15 cellular contexts compared by ENCODE assay signal in genomic region chr3:182491571-182491970, GRCh38.
A peak's percentile ranks its signal among the peaks of the same experiment; 100 is the strongest.
DNase-seq lines count a peak whose midpoint lies in the region; TF ChIP-seq lines count a peak whose summit lies in the region.
"Had no signal": no experiment of that assay in that cellular context is flagged by ENCODE, and none has a peak within 500 bp of the region (broad histone marks: within the 10 kb centered on the region; RNA-seq: fewer than 3 reads in every experiment).

No MANE protein-coding gene starts in this region.

- intact Hi-C loops in activated T-helper 1 cell treated with anti-CD3 and anti-CD28 coated beads, Interleukin-12 subunit alpha, Interleukin-12 subunit beta, Interleukin-2, Interleukin-4 antibody, amounts not matched to agents 30 ng/mL and 10 ng/mL and 1 ng/mL, durations not matched to agents 14 hours and 24 hours and 36 hours (cut with micrococcal nuclease), result loop anchor here (5.0 kb wide), 2 partner anchors 191 to 784 kb away; no protein-coding TSS in a partner anchor
- intact Hi-C loops in CD14-positive monocyte (cut with micrococcal nuclease), result no loop called here

- H3K4me3 Mint-ChIP-seq in neural crest cell (no peak overlapping the region), CD14-positive monocyte (no peak overlapping the region)
- H3K4me3 Mint-ChIP-seq in activated T-helper 1 cell treated with anti-CD3 and anti-CD28 coated beads, Interleukin-12 subunit alpha, Interleukin-12 subunit beta, Interleukin-2, Interleukin-4 antibody, amounts not matched to agents 30 ng/mL and 10 ng/mL and 1 ng/mL, durations not matched to agents 14 hours and 24 hours and 36 hours, result no peak overlapping the region
- H3K4me3 Mint-ChIP-seq: activated CD4-positive, alpha-beta memory T cell treated with anti-CD3 and anti-CD28 coated beads for 36 hours had no signal

- H3K27ac Mint-ChIP-seq in neural crest cell (ENCODE audit: unreplicated experiment) (peak overlapping the region; percentile 69), CD14-positive monocyte (no peak overlapping the region)
- no peak overlapping the region for H3K27ac Mint-ChIP-seq in activated T-helper 1 cell treated with anti-CD3 and anti-CD28 coated beads, Interleukin-12 subunit alpha, Interleukin-12 subunit beta, Interleukin-2, Interleukin-4 antibody, amounts not matched to agents 30 ng/mL and 10 ng/mL and 1 ng/mL, durations not matched to agents 14 hours and 24 hours and 36 hours
- H3K27ac Mint-ChIP-seq: activated CD4-positive, alpha-beta memory T cell treated with anti-CD3 and anti-CD28 coated beads for 36 hours had no signal

- H3K27me3 Mint-ChIP-seq in neural crest cell (ENCODE audit: low read depth) (no peaks in the 10 kb centered on the region), CD14-positive monocyte (ENCODE audit: low read depth in 3 of 3) (no peaks in the 10 kb centered on the region)
- H3K27me3 Mint-ChIP-seq in activated T-helper 1 cell treated with anti-CD3 and anti-CD28 coated beads, Interleukin-12 subunit alpha, Interleukin-12 subunit beta, Interleukin-2, Interleukin-4 antibody, amounts not matched to agents 30 ng/mL and 10 ng/mL and 1 ng/mL, durations not matched to agents 14 hours and 24 hours and 36 hours (ENCODE audit: insufficient read depth), result peaks cover 2% of the 10 kb centered on the region
- H3K27me3 Mint-ChIP-seq: activated CD4-positive, alpha-beta memory T cell treated with anti-CD3 and anti-CD28 coated beads for 36 hours had no signal

- H3K4me1 Mint-ChIP-seq in neural crest cell (peaks cover 22% of the 10 kb centered on the region), CD14-positive monocyte (no peaks in the 10 kb centered on the region)
- no peaks in the 10 kb centered on the region for H3K4me1 Mint-ChIP-seq in activated T-helper 1 cell treated with anti-CD3 and anti-CD28 coated beads, Interleukin-12 subunit alpha, Interleukin-12 subunit beta, Interleukin-2, Interleukin-4 antibody, amounts not matched to agents 30 ng/mL and 10 ng/mL and 1 ng/mL, durations not matched to agents 14 hours and 24 hours and 36 hours (ENCODE audit: low read depth)

- H3K36me3 Mint-ChIP-seq in neural crest cell (ENCODE audit: low read depth), result no peaks in the 10 kb centered on the region
- H3K36me3 Mint-ChIP-seq in activated T-helper 1 cell treated with anti-CD3 and anti-CD28 coated beads, Interleukin-12 subunit alpha, Interleukin-12 subunit beta, Interleukin-2, Interleukin-4 antibody, amounts not matched to agents 30 ng/mL and 10 ng/mL and 1 ng/mL, durations not matched to agents 14 hours and 24 hours and 36 hours (ENCODE audit: low read depth), result no peaks in the 10 kb centered on the region
- no peaks in the 10 kb centered on the region for H3K36me3 Mint-ChIP-seq in CD14-positive monocyte
- H3K36me3 Mint-ChIP-seq: activated CD4-positive, alpha-beta memory T cell treated with anti-CD3 and anti-CD28 coated beads for 36 hours had no signal

- no peak for TF ChIP-seq CTCF in neural crest cell (conservative IDR thresholded peaks at IDR 0.05)
- no peak for TF ChIP-seq CTCF in CD14-positive monocyte (IDR thresholded peaks at IDR 0.05)

- DNase-seq in DMS53 treated with DMSO at 0.1 percent for 48 hours (lab: John Stamatoyannopoulos, UW; ENCODE audit: unreplicated experiment) (peak; percentile 85), NCI-H146 (lab: John Stamatoyannopoulos, UW) (peak; percentile 98), NCI-H748 treated with DMSO at 0.1 percent for 48 hours (lab: John Stamatoyannopoulos, UW) (peak; percentile 82), neural crest cell (ENCODE audit: low read depth, low spot score) (no peak), T1000 (lab: John Stamatoyannopoulos, UW) (no peak), CD14-positive monocyte (ENCODE audit: low spot score) (no peak)
- DNase-seq in activated T-helper 1 cell treated with anti-CD3 and anti-CD28 coated beads, Interleukin-12 subunit alpha, Interleukin-12 subunit beta, Interleukin-2, Interleukin-4 antibody, amounts not matched to agents 30 ng/mL and 10 ng/mL and 1 ng/mL, durations not matched to agents 14 hours and 24 hours and 36 hours (ENCODE audit: low spot score), result no peak
- DNase-seq: activated CD4-positive, alpha-beta memory T cell treated with anti-CD3 and anti-CD28 coated beads for 36 hours; activated naive CD4-positive, alpha-beta T cell; activated T-cell treated with anti-CD3 and anti-CD28 coated beads for 4 hours; amygdala; Calu3; caudate nucleus; GDM1; SIG-M5 had no signal

- peaks cover 3% of the 10 kb centered on the region for H3K9me3 Mint-ChIP-seq in neural crest cell
- H3K9me3 Mint-ChIP-seq in activated T-helper 1 cell treated with anti-CD3 and anti-CD28 coated beads, Interleukin-12 subunit alpha, Interleukin-12 subunit beta, Interleukin-2, Interleukin-4 antibody, amounts not matched to agents 30 ng/mL and 10 ng/mL and 1 ng/mL, durations not matched to agents 14 hours and 24 hours and 36 hours, result no peaks in the 10 kb centered on the region
- no peaks in the 10 kb centered on the region for H3K9me3 Mint-ChIP-seq in CD14-positive monocyte
- H3K9me3 Mint-ChIP-seq: activated CD4-positive, alpha-beta memory T cell treated with anti-CD3 and anti-CD28 coated beads for 36 hours had no signal

Comparison
In these comparisons a context has a peak if more than half of its experiments do, and no peak if none do; other contexts are left out.
1. DNase-seq: peak in DMS53 treated with DMSO at 0.1 percent for 48 hours (single experiment), NCI-H146 (single experiment) and NCI-H748 treated with DMSO at 0.1 percent for 48 hours (single experiment); none in neural crest cell (single experiment), activated T-helper 1 cell treated with anti-CD3 and anti-CD28 coated beads, Interleukin-12 subunit alpha, Interleukin-12 subunit beta, Interleukin-2, Interleukin-4 antibody, amounts not matched to agents 30 ng/mL and 10 ng/mL and 1 ng/mL, durations not matched to agents 14 hours and 24 hours and 36 hours (single experiment), T1000 (single experiment) and CD14-positive monocyte (single experiment).